Comparison of ENCODE assay signal across 1 cellular context in the genomic region with DNA sequence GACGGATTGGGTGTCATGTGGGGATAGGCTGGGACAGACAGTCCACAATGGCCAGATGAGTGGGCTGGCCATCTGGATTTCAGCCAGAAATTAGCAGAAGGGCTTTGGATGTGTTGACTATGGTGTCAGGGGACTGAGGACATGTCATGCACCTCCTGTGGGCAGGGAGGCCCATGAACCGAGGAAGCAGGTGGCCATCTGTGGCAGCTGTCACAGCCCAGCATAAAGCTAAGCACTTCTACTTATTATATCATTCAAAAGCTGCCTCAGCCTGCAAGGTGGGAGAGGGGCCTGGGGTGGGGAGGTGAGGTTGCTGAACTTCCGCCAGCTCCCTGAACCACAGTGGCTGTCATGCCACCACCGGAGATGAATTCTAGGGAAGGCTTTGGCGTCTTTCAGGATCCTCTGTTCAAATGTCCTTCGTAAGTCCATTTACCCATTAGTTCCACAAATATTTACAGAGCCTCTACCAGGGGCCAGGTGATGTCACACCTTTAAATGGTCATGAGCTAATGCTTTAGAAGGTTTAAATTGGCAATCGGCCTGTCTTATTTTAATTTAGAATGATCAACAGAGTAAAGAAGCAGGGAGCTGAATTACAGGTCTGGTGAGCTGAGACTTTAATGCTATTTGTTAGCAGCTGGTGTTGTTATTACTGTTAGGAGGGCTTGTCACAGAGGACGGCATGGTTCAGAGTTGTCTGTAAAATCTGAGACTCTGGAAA.
TF ChIP-seq lines count a peak whose summit lies in the region.

No MANE protein-coding gene starts in this region.

TF ChIP-seq in IMR-90, 13 proteins besides CTCF, POLR2A, EP300 and RAD21:
- TF ChIP-seq, protein P1, sequence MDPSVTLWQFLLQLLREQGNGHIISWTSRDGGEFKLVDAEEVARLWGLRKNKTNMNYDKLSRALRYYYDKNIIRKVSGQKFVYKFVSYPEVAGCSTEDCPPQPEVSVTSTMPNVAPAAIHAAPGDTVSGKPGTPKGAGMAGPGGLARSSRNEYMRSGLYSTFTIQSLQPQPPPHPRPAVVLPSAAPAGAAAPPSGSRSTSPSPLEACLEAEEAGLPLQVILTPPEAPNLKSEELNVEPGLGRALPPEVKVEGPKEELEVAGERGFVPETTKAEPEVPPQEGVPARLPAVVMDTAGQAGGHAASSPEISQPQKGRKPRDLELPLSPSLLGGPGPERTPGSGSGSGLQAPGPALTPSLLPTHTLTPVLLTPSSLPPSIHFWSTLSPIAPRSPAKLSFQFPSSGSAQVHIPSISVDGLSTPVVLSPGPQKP (IDR thresholded peaks at IDR 0.05; ENCODE audit: borderline replicate concordance, low read depth, low read length): no peak
- no peak for TF ChIP-seq FOS (IDR thresholded peaks at IDR 0.05; ENCODE audit: low read depth, low read length)
- TF ChIP-seq USF2 (IDR thresholded peaks at IDR 0.05; ENCODE audit: low read depth, low read length): no peak
- no peak for TF ChIP-seq MXI1 (IDR thresholded peaks at IDR 0.05; ENCODE audit: borderline replicate concordance, low read depth, low read length)
- no peak for TF ChIP-seq SMC3 (IDR thresholded peaks at IDR 0.05; ENCODE audit: low read depth, low read length)
- no peak for TF ChIP-seq CEBPB (IDR thresholded peaks at IDR 0.05; ENCODE audit: low read depth, low read length)
- TF ChIP-seq RCOR1 (IDR thresholded peaks at IDR 0.05; ENCODE audit: insufficient replicate concordance, low read length): no peak
- no peak for TF ChIP-seq MAFK (IDR thresholded peaks at IDR 0.05; ENCODE audit: low read depth, low read length)
- no peak for TF ChIP-seq MAZ (IDR thresholded peaks at IDR 0.05; ENCODE audit: borderline replicate concordance, low read depth, low read length)
- TF ChIP-seq BHLHE40 (IDR thresholded peaks at IDR 0.05; ENCODE audit: low read depth, low read length): no peak
- no peak for TF ChIP-seq NFE2L2 (IDR thresholded peaks at IDR 0.05; ENCODE audit: low read depth, low read length)
